ENCODE assay signal across 27 cellular contexts in the genomic region with DNA sequence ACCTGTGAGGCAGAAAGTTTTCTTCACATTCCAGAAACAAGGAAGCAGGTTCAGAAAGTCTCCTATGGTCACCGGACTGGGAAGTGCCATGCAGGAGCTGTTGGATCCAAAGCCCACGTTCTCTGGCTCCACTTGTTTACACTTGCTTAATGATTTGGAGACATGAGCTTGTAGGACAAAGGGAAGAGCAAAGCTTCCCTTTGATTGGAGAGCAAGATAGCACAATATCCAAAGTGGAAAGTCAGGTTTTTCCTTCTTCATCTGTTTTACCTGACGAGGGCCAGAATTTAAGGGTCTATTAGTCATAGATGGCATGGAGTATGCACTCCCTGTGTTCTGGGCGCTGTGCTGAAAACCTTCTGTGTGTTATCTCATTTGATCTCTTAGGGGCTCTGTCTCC.
A peak's percentile ranks its signal among the peaks of the same experiment; 100 is the strongest.
DNase-seq lines count a peak whose midpoint lies in the region; ATAC-seq and TF ChIP-seq lines count a peak whose summit lies in the region.
"Had no signal": no experiment of that assay in that cellular context is flagged by ENCODE, and none has a peak within 500 bp of the region (broad histone marks: within the 10 kb centered on the region; RNA-seq: fewer than 3 reads in every experiment).

No MANE protein-coding gene starts in this region.

- ATAC-seq in GM19452 (IDR thresholded peaks at IDR 0.05; ENCODE audit: unreplicated experiment): no peak
- no peak for ATAC-seq in activated T-cell treated with anti-CD3 and anti-CD28 coated beads, Interleukin-2, amount 50 U/mL, for 72 hours (replicated peaks in 1 of 2)
- ATAC-seq: activated naive CD4-positive, alpha-beta T cell treated with anti-CD3 and anti-CD28 coated beads, Interleukin-2, amount 50 U/mL, for 72 hours; psoas muscle had no signal

- H3K4me1 ChIP-seq in osteoblast (ENCODE audit: insufficient read depth, low read length): peaks cover 22% of the 10 kb centered on the region

- peak overlapping the region; percentile 2 for H2AFZ ChIP-seq in osteoblast (ENCODE audit: low read length)

- no peaks in the 10 kb centered on the region for H4K20me1 ChIP-seq in osteoblast (ENCODE audit: insufficient read depth, low read length)

- H3K4me2 ChIP-seq in osteoblast (ENCODE audit: insufficient read depth, low read length): no peak overlapping the region

- H3K27me3 Mint-ChIP-seq in activated T-cell treated with anti-CD3 and anti-CD28 coated beads, Interleukin-2, amount 50 U/mL, for 72 hours (ENCODE audit: low read depth): no peaks in the 10 kb centered on the region
- H3K27me3 Mint-ChIP-seq: activated B cell treated with CpG ODN at 0.5 μM for 24 hours; CD8-positive, alpha-beta memory T cell; dendritic cell treated with granulocyte-macrophage colony-stimulating factor and Interleukin-4, amounts not matched to agents 40 ng/mL and 50 ng/mL, for 4 days; stimulated activated naive CD8-positive, alpha-beta T cell treated with anti-CD3 and anti-CD28 coated beads, Interleukin-15, Interleukin-2, amounts not matched to agents 100 ng/mL and 50 ng/mL, for 24 hours had no signal

- no peak for TF ChIP-seq POLR2A in lower leg skin (IDR thresholded peaks at IDR 0.05)

- no peaks in the 10 kb centered on the region for H3K27me3 ChIP-seq in osteoblast (ENCODE audit: insufficient read depth, low read length)
- H3K27me3 ChIP-seq: tibial artery had no signal

- H3K27ac ChIP-seq in osteoblast (ENCODE audit: low read depth, low read length): no peak overlapping the region
- H3K27ac ChIP-seq: psoas muscle, tibial artery had no signal

- no peak overlapping the region for H3K4me3 Mint-ChIP-seq in activated T-cell treated with anti-CD3 and anti-CD28 coated beads, Interleukin-2, amount 50 U/mL, for 72 hours
- H3K4me3 Mint-ChIP-seq: activated B cell treated with CpG ODN at 0.5 μM for 24 hours; CD8-positive, alpha-beta memory T cell; dendritic cell treated with granulocyte-macrophage colony-stimulating factor and Interleukin-4, amounts not matched to agents 40 ng/mL and 50 ng/mL, for 4 days; stimulated activated naive CD8-positive, alpha-beta T cell treated with anti-CD3 and anti-CD28 coated beads, Interleukin-15, Interleukin-2, amounts not matched to agents 100 ng/mL and 50 ng/mL, for 24 hours had no signal

- TF ChIP-seq CTCF in epithelial cell of esophagus (IDR thresholded peaks at IDR 0.05; ENCODE audit: insufficient read depth, low read depth, low read length, missing control alignments) (no peak), osteoblast (IDR thresholded peaks at IDR 0.05; ENCODE audit: extremely low read depth, low read depth, low read length) (no peak), lower leg skin (IDR thresholded peaks at IDR 0.05) (no peak)

- no peaks in the 10 kb centered on the region for H3K9me3 ChIP-seq in osteoblast (ENCODE audit: low read depth, low read length)
- H3K9me3 ChIP-seq: psoas muscle, tibial artery had no signal

- no peak overlapping the region for H3K27ac Mint-ChIP-seq in activated T-cell treated with anti-CD3 and anti-CD28 coated beads, Interleukin-2, amount 50 U/mL, for 72 hours
- H3K27ac Mint-ChIP-seq: activated B cell treated with CpG ODN at 0.5 μM for 24 hours; activated naive CD4-positive, alpha-beta T cell treated with anti-CD3 and anti-CD28 coated beads, Interleukin-2, amount 50 U/mL, for 72 hours; activated T-helper 2 cell treated with anti-CD3 and anti-CD28 coated beads, Interferon-gamma antibody, Interleukin-2, Interleukin-4, amounts not matched to agents 10 μg/mL and 5 μg/mL and 100 μg/mL, durations not matched to agents 14 hours and 24 hours and 36 hours; CD8-positive, alpha-beta memory T cell; dendritic cell treated with granulocyte-macrophage colony-stimulating factor and Interleukin-4, amounts not matched to agents 40 ng/mL and 50 ng/mL, for 4 days; stimulated activated naive CD8-positive, alpha-beta T cell treated with anti-CD3 and anti-CD28 coated beads, Interleukin-15, Interleukin-2, amounts not matched to agents 100 ng/mL and 50 ng/mL, for 24 hours had no signal

- H3K36me3 Mint-ChIP-seq in activated T-cell treated with anti-CD3 and anti-CD28 coated beads, Interleukin-2, amount 50 U/mL, for 72 hours (ENCODE audit: insufficient read depth in 2 of 2): peaks cover 0 to 6% of the 10 kb centered on the region in 2 donors
- H3K36me3 Mint-ChIP-seq: CD8-positive, alpha-beta memory T cell had no signal

- no peaks in the 10 kb centered on the region for H3K36me3 ChIP-seq in osteoblast (ENCODE audit: insufficient read depth, low read length)
- H3K36me3 ChIP-seq: tibial artery had no signal

- H3K79me2 ChIP-seq in osteoblast (ENCODE audit: insufficient read depth, low read length): peaks cover 5% of the 10 kb centered on the region

- no peak overlapping the region for H3K4me3 ChIP-seq in epithelial cell of esophagus (ENCODE audit: low read length)
- H3K4me3 ChIP-seq in osteoblast (ENCODE audit: insufficient read depth, low read length): no peak overlapping the region
- no peak overlapping the region for H3K4me3 ChIP-seq in lower leg skin (ENCODE audit: low read depth, poor library complexity, severe bottlenecking)
- H3K4me3 ChIP-seq: psoas muscle, tibial artery had no signal

- DNase-seq in DMS153 (lab: John Stamatoyannopoulos, UW): peak; percentile 61
- DNase-seq in DMS153 treated with DMSO at 0.1 percent for 48 hours (lab: John Stamatoyannopoulos, UW; ENCODE audit: unreplicated experiment): no peak
- DNase-seq in NCI-H2029 treated with DMSO at 0.1 percent for 48 hours (lab: John Stamatoyannopoulos, UW): peak; percentile 10
- DNase-seq in epithelial cell of esophagus (ENCODE audit: low read depth): peak; percentile 76
- DNase-seq in osteoblast (ENCODE audit: insufficient read length, low spot score, missing footprints): no peak
- DNase-seq in lower leg skin (ENCODE audit: low spot score in 2 of 2): no peak
- DNase-seq in activated T-cell treated with anti-CD3 and anti-CD28 coated beads, Interleukin-2, amount 50 U/mL, for 72 hours: no peak
- DNase-seq: 8988T; activated B cell treated with CpG ODN at 0.5 μM for 24 hours; activated CD8-positive, alpha-beta memory T cell treated with anti-CD3 and anti-CD28 coated beads, Interleukin-2, amount 50 U/mL, for 4 hours; AML-193; aorta; CD8-positive, alpha-beta memory T cell; central memory CD4-positive, alpha-beta T cell; DND-41; kidney; NCI-H1694 treated with DMSO at 0.1 percent for 48 hours; NCI-H446 treated with DMSO at 0.1 percent for 48 hours; psoas muscle; RPMI8226; T1000; tibial artery had no signal

- intact Hi-C loops in lower leg skin (cut with DNase I; ENCODE audit: low total_unique reads): no loop called here

- peaks cover 5 to 11% of the 10 kb centered on the region in 2 donors for H3K9me3 Mint-ChIP-seq in activated T-cell treated with anti-CD3 and anti-CD28 coated beads, Interleukin-2, amount 50 U/mL, for 72 hours
- H3K9me3 Mint-ChIP-seq: activated B cell treated with CpG ODN at 0.5 μM for 24 hours; stimulated activated naive CD8-positive, alpha-beta T cell treated with anti-CD3 and anti-CD28 coated beads, Interleukin-15, Interleukin-2, amounts not matched to agents 100 ng/mL and 50 ng/mL, for 24 hours had no signal

- H3K4me1 Mint-ChIP-seq in activated T-cell treated with anti-CD3 and anti-CD28 coated beads, Interleukin-2, amount 50 U/mL, for 72 hours (ENCODE audit: low read depth): peaks cover 6% of the 10 kb centered on the region
- H3K4me1 Mint-ChIP-seq: activated B cell treated with CpG ODN at 0.5 μM for 24 hours; CD8-positive, alpha-beta memory T cell had no signal

- WGBS in lower leg skin, 2 donors: 60 to 64% methylated on average over 4 of the region's 4 CpGs

Comparison
In these comparisons a context has a peak if more than half of its experiments do, and no peak if none do; other contexts are left out.
1. DNase-seq: peak in DMS153 (single experiment), NCI-H2029 treated with DMSO at 0.1 percent for 48 hours (single experiment) and epithelial cell of esophagus (single experiment); none in DMS153 treated with DMSO at 0.1 percent for 48 hours (single experiment), osteoblast (single experiment), lower leg skin (0 of 2) and activated T-cell treated with anti-CD3 and anti-CD28 coated beads, Interleukin-2, amount 50 U/mL, for 72 hours (0 of 2).